Comparison of ENCODE assay signal across 33 cellular contexts in the genomic region with DNA sequence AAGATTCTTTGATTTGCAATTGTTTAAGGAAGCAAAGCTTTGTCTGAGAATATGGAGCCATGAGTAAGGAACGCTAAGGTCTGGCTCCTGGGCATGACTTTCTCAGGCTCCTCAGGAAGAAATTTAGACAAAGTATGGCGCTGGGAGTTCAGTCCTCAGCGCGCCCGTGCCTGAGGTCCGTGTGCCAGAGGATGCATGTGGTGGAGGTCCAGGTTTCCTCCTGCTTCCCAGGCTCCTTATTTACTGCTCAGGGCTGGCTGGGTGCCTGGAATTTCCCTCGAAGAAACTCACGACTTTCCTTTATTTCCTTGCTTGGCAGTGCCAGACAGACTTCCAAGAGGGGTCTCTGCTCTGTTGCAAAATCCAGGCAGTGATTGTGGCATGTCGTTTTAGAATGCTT. TPM values are rescaled to one million over a fixed set of nuclear protein-coding genes. Genes with fewer than 3 reads are reported as not detected.
"Had no signal": no experiment of that assay in that cellular context is flagged by ENCODE, and none has a peak within 500 bp of the region (broad histone marks: within the 10 kb centered on the region; RNA-seq: fewer than 3 reads in every experiment).

No MANE protein-coding gene starts in this region.

- H3K27me3 ChIP-seq: breast epithelium, cardiac muscle cell, esophagus muscularis mucosa, foreskin keratinocyte, gastrocnemius medialis, heart left ventricle had no signal

- ATAC-seq: activated CD4-positive, CD25-positive, alpha-beta regulatory T cell treated with anti-CD3 and anti-CD28 coated beads, Interleukin-2, amount 50 U/mL, for 24 hours; activated CD8-positive, alpha-beta T cell treated with anti-CD3 and anti-CD28 coated beads for 36 hours; activated T-cell treated with anti-CD3 and anti-CD28 coated beads, Interleukin-2, amount 50 U/mL, for 4 hours; activated T-helper 17 cell treated with anti-CD3 and anti-CD28 coated beads, Interleukin-2, amount 50 U/mL, for 72 hours; effector memory CD8-positive, alpha-beta T cell; foreskin keratinocyte; gastrocnemius medialis; heart left ventricle had no signal

- DNase-seq: activated B cell treated with CpG ODN at 0.5 μM for 24 hours; activated CD4-positive, alpha-beta T cell treated with anti-CD3 and anti-CD28 coated beads for 48 hours; activated CD4-positive, alpha-beta T cell treated with anti-CD3 and anti-CD28 coated beads, Interleukin-2, amount 50 U/mL, for 1 hour; activated CD4-positive, alpha-beta T cell treated with anti-CD3 and anti-CD28 coated beads, Interleukin-2, amount 50 U/mL, for 48 hours; activated CD8-positive, alpha-beta memory T cell treated with anti-CD3 and anti-CD28 coated beads for 24 hours; activated CD8-positive, alpha-beta T cell treated with anti-CD3 and anti-CD28 coated beads for 36 hours; activated effector memory CD4-positive, alpha-beta T cell treated with Interleukin-2 at 50 U/mL for 16 hours; activated gamma-delta T cell treated with Interleukin-2 at 50 U/mL for 16 hours; activated naive CD4-positive, alpha-beta T cell treated with anti-CD3 and anti-CD28 coated beads, Interleukin-2, amount 50 U/mL, for 16 hours; activated naive CD4-positive, alpha-beta T cell treated with Interleukin-2 at 50 U/mL for 16 hours; activated T-cell treated with anti-CD3 and anti-CD28 coated beads, Interleukin-2, amount 50 U/mL, for 4 hours; amniotic stem cell; anterior cingulate cortex; central memory CD4-positive, alpha-beta T cell; effector CD4-positive, alpha-beta T cell; effector memory CD8-positive, alpha-beta T cell; erythroblast; foreskin keratinocyte; gastrocnemius medialis; glutamatergic neuron; heart left ventricle; T-helper 2 cell had no signal

- H3K4me1 ChIP-seq: breast epithelium, esophagus muscularis mucosa, foreskin keratinocyte, gastrocnemius medialis, heart left ventricle had no signal

- FAIRE-seq: astrocyte had no signal

- H3K36me3 ChIP-seq: breast epithelium, cardiac muscle cell, esophagus muscularis mucosa, gastrocnemius medialis, heart left ventricle had no signal

- H3K9me3 ChIP-seq: esophagus muscularis mucosa, gastrocnemius medialis had no signal

- H3K27ac ChIP-seq: breast epithelium, cardiac muscle cell, coronary artery, esophagus muscularis mucosa, foreskin keratinocyte, gastrocnemius medialis, heart left ventricle, VCaP had no signal

- H3K4me3 ChIP-seq: breast epithelium, cardiac muscle cell, coronary artery, esophagus muscularis mucosa, gastrocnemius medialis, heart left ventricle had no signal

RNA-seq across cellular contexts. Expression of gene GCSAML, which starts 13.2 kb away (rescaled TPM):
- total RNA-seq: activated B cell treated with CpG ODN at 0.5 μM for 24 hours; cardiac muscle cell; foreskin keratinocyte; T-helper 1 cell treated with Interleukin-12 subunit alpha and Interleukin-12 subunit beta and Interleukin-4 antibody, amounts not matched to agents 30 ng/mL and 1 ng/mL, for 36 hours had no signal
- polyA plus RNA-seq: cardiac muscle cell, foreskin keratinocyte had no signal

RNA-seq across cellular contexts. Expression of gene OR2C3, which starts 25.9 kb away (rescaled TPM):
- total RNA-seq: activated B cell treated with CpG ODN at 0.5 μM for 24 hours; activated T-cell treated with anti-CD3 and anti-CD28 coated beads, Interleukin-2, amount 50 U/mL, for 4 hours; activated T-helper 17 cell treated with anti-CD3 and anti-CD28 coated beads, Interleukin-2, amount 50 U/mL, for 72 hours; astrocyte; breast epithelium; cardiac muscle cell; esophagus muscularis mucosa; foreskin keratinocyte; gastrocnemius medialis; T-helper 1 cell treated with Interleukin-12 subunit alpha and Interleukin-12 subunit beta and Interleukin-4 antibody, amounts not matched to agents 30 ng/mL and 1 ng/mL, for 36 hours had no signal
- polyA plus RNA-seq: cardiac muscle cell, foreskin keratinocyte, heart left ventricle had no signal

RNA-seq across cellular contexts. Expression of gene OR2G2, which starts 26.0 kb away (rescaled TPM):
- total RNA-seq: activated B cell treated with CpG ODN at 0.5 μM for 24 hours; activated CD8-positive, alpha-beta T cell treated with anti-CD3 and anti-CD28 coated beads for 36 hours; activated T-cell treated with anti-CD3 and anti-CD28 coated beads, Interleukin-2, amount 50 U/mL, for 4 hours; activated T-helper 17 cell treated with anti-CD3 and anti-CD28 coated beads, Interleukin-2, amount 50 U/mL, for 72 hours; astrocyte; breast epithelium; cardiac muscle cell; cerebellum; esophagus muscularis mucosa; foreskin keratinocyte; gastrocnemius medialis; heart left ventricle; T-helper 1 cell treated with Interleukin-12 subunit alpha and Interleukin-12 subunit beta and Interleukin-4 antibody, amounts not matched to agents 30 ng/mL and 1 ng/mL, for 36 hours had no signal
- polyA plus RNA-seq: adipose tissue, cardiac muscle cell, foreskin keratinocyte, heart left ventricle had no signal

RNA-seq across cellular contexts. Expression of gene OR2G3, which starts 43.2 kb away (rescaled TPM):
- total RNA-seq: activated B cell treated with CpG ODN at 0.5 μM for 24 hours; activated CD8-positive, alpha-beta T cell treated with anti-CD3 and anti-CD28 coated beads for 36 hours; activated T-cell treated with anti-CD3 and anti-CD28 coated beads, Interleukin-2, amount 50 U/mL, for 4 hours; activated T-helper 17 cell treated with anti-CD3 and anti-CD28 coated beads, Interleukin-2, amount 50 U/mL, for 72 hours; astrocyte; breast epithelium; cardiac muscle cell; cerebellum; esophagus muscularis mucosa; foreskin keratinocyte; gastrocnemius medialis; heart left ventricle; T-helper 1 cell treated with Interleukin-12 subunit alpha and Interleukin-12 subunit beta and Interleukin-4 antibody, amounts not matched to agents 30 ng/mL and 1 ng/mL, for 36 hours had no signal
- polyA plus RNA-seq: adipose tissue, cardiac muscle cell, foreskin keratinocyte, heart left ventricle had no signal
